Comparison of ENCODE assay signal across 16 cellular contexts in genomic region chr3:463793-464192, GRCh38.
DNase-seq lines count a peak whose midpoint lies in the region; ATAC-seq, FAIRE-seq and TF ChIP-seq lines count a peak whose summit lies in the region.
"Had no signal": no experiment of that assay in that cellular context is flagged by ENCODE, and none has a peak within 500 bp of the region (broad histone marks: within the 10 kb centered on the region; RNA-seq: fewer than 3 reads in every experiment).

No MANE protein-coding gene starts in this region.

- H3K27me3 Mint-ChIP-seq in activated CD4-positive, alpha-beta T cell treated with anti-CD3 and anti-CD28 coated beads, Interleukin-2, amount 10 ng/mL, durations not matched to agents 7 days and 5 days: no peaks in the 10 kb centered on the region
- H3K27me3 Mint-ChIP-seq in natural killer cell (ENCODE audit: low read depth in 2 of 2): no peaks in the 10 kb centered on the region

- no peak for DNase-seq in activated CD4-positive, alpha-beta T cell treated with anti-CD3 and anti-CD28 coated beads, Interleukin-2, amount 10 ng/mL, durations not matched to agents 7 days and 5 days
- DNase-seq in natural killer cell (no peak), pancreas (no peak)
- no peak for DNase-seq in stimulated activated effector memory CD8-positive, alpha-beta T cell treated with anti-CD3 and anti-CD28 coated beads, Interleukin-12 subunit alpha, Interleukin-12 subunit beta, amount 100 ng/mL, for 72 hours (ENCODE audit: low spot score in 2 of 2)
- DNase-seq: activated CD4-positive, CD25-positive, alpha-beta regulatory T cell treated with anti-CD3 and anti-CD28 coated beads, Interleukin-2, amount 50 U/mL, for 72 hours; activated naive CD4-positive, alpha-beta T cell treated with Interleukin-2 at 50 U/mL for 16 hours; foreskin melanocyte; left lung; NCI-H2029; uterus had no signal

- H3K4me3 Mint-ChIP-seq in activated CD4-positive, alpha-beta T cell treated with anti-CD3 and anti-CD28 coated beads, Interleukin-2, amount 10 ng/mL, durations not matched to agents 7 days and 5 days: no peak overlapping the region
- H3K4me3 Mint-ChIP-seq in natural killer cell: no peak overlapping the region
- no peak overlapping the region for H3K4me3 Mint-ChIP-seq in stimulated activated effector memory CD8-positive, alpha-beta T cell treated with anti-CD3 and anti-CD28 coated beads, Interleukin-12 subunit alpha, Interleukin-12 subunit beta, amount 100 ng/mL, for 72 hours

- FAIRE-seq in pancreas (lab: Jason Lieb, UNC): no peak
- FAIRE-seq: G401.6 had no signal

- no peaks in the 10 kb centered on the region for H3K4me1 Mint-ChIP-seq in activated CD4-positive, alpha-beta T cell treated with anti-CD3 and anti-CD28 coated beads, Interleukin-2, amount 10 ng/mL, durations not matched to agents 7 days and 5 days
- H3K4me1 Mint-ChIP-seq in natural killer cell: no peaks in the 10 kb centered on the region
- H3K4me1 Mint-ChIP-seq in stimulated activated effector memory CD8-positive, alpha-beta T cell treated with anti-CD3 and anti-CD28 coated beads, Interleukin-12 subunit alpha, Interleukin-12 subunit beta, amount 100 ng/mL, for 72 hours: no peaks in the 10 kb centered on the region

- intact Hi-C loops in natural killer cell (cut with micrococcal nuclease) (no loop called here), pancreas (cut with DNase I) (no loop called here)

- H3K9me3 Mint-ChIP-seq in activated CD4-positive, alpha-beta T cell treated with anti-CD3 and anti-CD28 coated beads, Interleukin-2, amount 10 ng/mL, durations not matched to agents 7 days and 5 days: no peaks in the 10 kb centered on the region
- H3K9me3 Mint-ChIP-seq in natural killer cell: peaks cover 7 to 14% of the 10 kb centered on the region in 2 donors
- H3K9me3 Mint-ChIP-seq in stimulated activated effector memory CD8-positive, alpha-beta T cell treated with anti-CD3 and anti-CD28 coated beads, Interleukin-12 subunit alpha, Interleukin-12 subunit beta, amount 100 ng/mL, for 72 hours: peaks cover 5% of the 10 kb centered on the region

- no peak overlapping the region for H3K4me3 ChIP-seq in pancreas
- H3K4me3 ChIP-seq: left lung, uterus had no signal

- no peak for TF ChIP-seq CTCF in natural killer cell (IDR thresholded peaks at IDR 0.05)
- no peak for TF ChIP-seq CTCF in pancreas (IDR thresholded peaks at IDR 0.05)

- CTCF ChIA-PET in activated CD4-positive, alpha-beta T cell treated with anti-CD3 and anti-CD28 coated beads, Interleukin-2, amount 10 ng/mL, durations not matched to agents 7 days and 5 days (lab: Charles Lee): no interaction called here

- ATAC-seq in GM18499 (IDR thresholded peaks at IDR 0.05; ENCODE audit: insufficient read depth, unreplicated experiment) (peak; percentile 98), GM19463 (IDR thresholded peaks at IDR 0.05; ENCODE audit: unreplicated experiment) (peak; percentile 97), HG02885 (IDR thresholded peaks at IDR 0.05; ENCODE audit: poor library complexity, unreplicated experiment) (peak; percentile 98), HG03571 (IDR thresholded peaks at IDR 0.05; ENCODE audit: unreplicated experiment) (peak; percentile 98), natural killer cell (no peak), pancreas (no peak)
- ATAC-seq in stimulated activated effector memory CD8-positive, alpha-beta T cell treated with anti-CD3 and anti-CD28 coated beads, Interleukin-12 subunit alpha, Interleukin-12 subunit beta, amount 100 ng/mL, for 72 hours: no peak
- ATAC-seq: left lung, Right ventricle myocardium inferior had no signal

- no peaks in the 10 kb centered on the region for H3K36me3 ChIP-seq in pancreas
- H3K36me3 ChIP-seq: left lung, uterus had no signal

- no peaks in the 10 kb centered on the region for H3K9me3 ChIP-seq in pancreas
- H3K9me3 ChIP-seq: left lung, uterus had no signal

- WGBS in pancreas, 2 donors: 43 to 63% methylated on average over 3 of the region's 3 CpGs

- no peaks in the 10 kb centered on the region for H3K36me3 Mint-ChIP-seq in activated CD4-positive, alpha-beta T cell treated with anti-CD3 and anti-CD28 coated beads, Interleukin-2, amount 10 ng/mL, durations not matched to agents 7 days and 5 days (ENCODE audit: low read depth)
- H3K36me3 Mint-ChIP-seq in natural killer cell: peaks cover 5% of the 10 kb centered on the region
- H3K36me3 Mint-ChIP-seq in stimulated activated effector memory CD8-positive, alpha-beta T cell treated with anti-CD3 and anti-CD28 coated beads, Interleukin-12 subunit alpha, Interleukin-12 subunit beta, amount 100 ng/mL, for 72 hours: no peaks in the 10 kb centered on the region

- no peaks in the 10 kb centered on the region for H3K4me1 ChIP-seq in pancreas
- H3K4me1 ChIP-seq: left lung, uterus had no signal

- POLR2A ChIA-PET in activated CD4-positive, alpha-beta T cell treated with anti-CD3 and anti-CD28 coated beads, Interleukin-2, amount 10 ng/mL, durations not matched to agents 7 days and 5 days (lab: Charles Lee): interaction anchor here (0.7 kb wide), 1 partner anchor 73 kb away, joined by 4 read pairs; no protein-coding TSS in a partner anchor

- no peaks in the 10 kb centered on the region for H3K27me3 ChIP-seq in pancreas
- H3K27me3 ChIP-seq: left lung, uterus had no signal

- H3K27ac Mint-ChIP-seq in activated CD4-positive, alpha-beta T cell treated with anti-CD3 and anti-CD28 coated beads, Interleukin-2, amount 10 ng/mL, durations not matched to agents 7 days and 5 days: no peak overlapping the region
- no peak overlapping the region for H3K27ac Mint-ChIP-seq in natural killer cell
- H3K27ac Mint-ChIP-seq in stimulated activated effector memory CD8-positive, alpha-beta T cell treated with anti-CD3 and anti-CD28 coated beads, Interleukin-12 subunit alpha, Interleukin-12 subunit beta, amount 100 ng/mL, for 72 hours: no peak overlapping the region

- no peak overlapping the region for H3K27ac ChIP-seq in pancreas
- H3K27ac ChIP-seq: left lung had no signal

Comparison
In these comparisons a context has a peak if more than half of its experiments do, and no peak if none do; other contexts are left out.
1. ATAC-seq: peak in GM18499 (single experiment), GM19463 (single experiment), HG02885 (single experiment) and HG03571 (single experiment); none in natural killer cell (0 of 3), pancreas (0 of 4) and stimulated activated effector memory CD8-positive, alpha-beta T cell treated with anti-CD3 and anti-CD28 coated beads, Interleukin-12 subunit alpha, Interleukin-12 subunit beta, amount 100 ng/mL, for 72 hours (single experiment).